In genomic region chr3:72270072-72270611, GRCh38 we compare ENCODE assay signal across 9 cellular contexts.
A peak's percentile ranks its signal among the peaks of the same experiment; 100 is the strongest.
DNase-seq lines count a peak whose midpoint lies in the region; ATAC-seq and TF ChIP-seq lines count a peak whose summit lies in the region.
"Had no signal": no experiment of that assay in that cellular context is flagged by ENCODE, and none has a peak within 500 bp of the region (broad histone marks: within the 10 kb centered on the region; RNA-seq: fewer than 3 reads in every experiment).

No MANE protein-coding gene starts in this region.

- H3K27me3 Mint-ChIP-seq in osteocyte (ENCODE audit: unreplicated experiment) = peaks cover 6% of the 10 kb centered on the region
- H3K27me3 Mint-ChIP-seq: CD4-positive, CD25-positive, alpha-beta regulatory T cell had no signal

- H3K4me1 Mint-ChIP-seq in osteocyte (ENCODE audit: unreplicated experiment) = peaks cover 70% of the 10 kb centered on the region

- ATAC-seq in esophagus mucosa = peak; percentile 87
- no peak for ATAC-seq in HG02852 (IDR thresholded peaks at IDR 0.05; ENCODE audit: unreplicated experiment)
- ATAC-seq in GM19328 (IDR thresholded peaks at IDR 0.05; ENCODE audit: unreplicated experiment) = no peak

- H3K9me3 Mint-ChIP-seq in osteocyte (ENCODE audit: unreplicated experiment) = no peaks in the 10 kb centered on the region
- H3K9me3 Mint-ChIP-seq: CD4-positive, CD25-positive, alpha-beta regulatory T cell had no signal

- H3K27ac Mint-ChIP-seq in osteocyte (ENCODE audit: unreplicated experiment) = peak overlapping the region; percentile 91

- H3K36me3 Mint-ChIP-seq in osteocyte (ENCODE audit: unreplicated experiment) = no peaks in the 10 kb centered on the region
- H3K36me3 Mint-ChIP-seq: CD4-positive, CD25-positive, alpha-beta regulatory T cell had no signal

- peak; percentile 18 for DNase-seq in activated CD4-positive, alpha-beta T cell treated with anti-CD3 and anti-CD28 coated beads for 48 hours
- DNase-seq in activated CD4-positive, alpha-beta T cell treated with anti-CD3 and anti-CD28 coated beads for 1 hour = no peak
- DNase-seq in SIG-M5 (lab: John Stamatoyannopoulos, UW) = peak; percentile 82
- peak; percentile 91 for DNase-seq in osteocyte (ENCODE audit: extremely low spot score, unreplicated experiment)
- DNase-seq in germinal center (ENCODE audit: low spot score) = no peak

- no peak for TF ChIP-seq CTCF in osteocyte (IDR thresholded peaks at IDR 0.05)

- no peak overlapping the region for H3K4me3 Mint-ChIP-seq in osteocyte (ENCODE audit: unreplicated experiment)

Comparison
In these comparisons a context has a peak if more than half of its experiments do, and no peak if none do; other contexts are left out.
1. DNase-seq: peak in activated CD4-positive, alpha-beta T cell treated with anti-CD3 and anti-CD28 coated beads for 48 hours (single experiment), SIG-M5 (single experiment) and osteocyte (single experiment); none in activated CD4-positive, alpha-beta T cell treated with anti-CD3 and anti-CD28 coated beads for 1 hour (single experiment) and germinal center (single experiment).